Comparison of ENCODE assay signal across 14 cellular contexts in the genomic region with DNA sequence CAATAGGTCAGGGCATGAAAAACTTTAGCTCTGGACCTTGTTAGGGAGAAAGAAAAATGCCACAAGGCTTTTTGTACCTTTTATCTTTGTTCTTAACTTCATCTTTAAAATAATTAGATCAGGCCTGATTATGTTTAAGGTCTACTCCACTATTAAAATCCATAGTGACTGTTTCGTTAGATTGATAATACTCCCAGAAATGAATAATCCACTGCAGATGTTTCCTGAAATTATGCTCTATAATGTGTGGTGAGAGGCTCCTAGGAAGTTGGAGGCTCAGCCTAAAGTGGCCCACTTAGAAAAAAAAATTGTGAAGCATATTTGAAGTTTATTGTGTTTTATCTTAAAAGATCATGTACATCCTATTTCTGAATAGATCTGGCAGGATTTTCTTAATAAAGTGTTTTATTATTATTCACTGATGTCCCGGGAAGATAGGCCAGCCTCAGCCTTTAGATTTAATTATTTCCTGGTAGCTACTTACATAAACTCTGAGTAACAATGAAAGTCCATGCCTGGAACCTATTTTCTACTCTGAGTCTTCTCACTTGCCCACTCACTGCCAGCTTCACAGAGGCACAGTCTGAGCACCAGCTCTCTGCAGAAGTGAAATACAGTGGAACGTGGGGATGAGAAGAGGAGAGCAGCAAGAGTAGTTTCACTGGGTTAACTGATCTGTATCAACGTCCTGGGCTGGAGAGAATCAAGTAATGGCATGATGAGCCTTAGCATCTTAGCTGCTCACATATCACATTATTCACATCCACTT.
DNase-seq lines count a peak whose midpoint lies in the region; ATAC-seq, FAIRE-seq and TF ChIP-seq lines count a peak whose summit lies in the region.
"Had no signal": no experiment of that assay in that cellular context is flagged by ENCODE, and none has a peak within 500 bp of the region (broad histone marks: within the 10 kb centered on the region; RNA-seq: fewer than 3 reads in every experiment).

No MANE protein-coding gene starts in this region.

- H3K9me3 Mint-ChIP-seq in mesothelial cell of epicardium, result peaks cover 2% of the 10 kb centered on the region
- H3K9me3 Mint-ChIP-seq: T-cell had no signal

- intact Hi-C loops in transverse colon (cut with DNase I; ENCODE audit: low total_unique reads), result no loop called here

- peak; percentile 73 for ATAC-seq in GM19463 (IDR thresholded peaks at IDR 0.05; ENCODE audit: unreplicated experiment)
- ATAC-seq: HCT116, T-cell had no signal

- no peak overlapping the region for H2BK12ac ChIP-seq in neuronal stem cell (ENCODE audit: low read length)

- CTCF ChIA-PET in SK-N-SH (lab: Yijun Ruan, JAX), result interaction anchor here (0.7 to 1.0 kb wide), 2 partner anchors 85 to 267 kb away, joined by 3 to 6 read pairs; no protein-coding TSS in a partner anchor

- H3F3A ChIP-seq in SK-N-SH (replicated peaks; ENCODE audit: insufficient read depth), result peaks cover 33% of the 10 kb centered on the region

- TF ChIP-seq POLR2A in GM12891 (IDR thresholded peaks at IDR 0.05; ENCODE audit: low read depth, low read length) (no peak), transverse colon (IDR thresholded peaks at IDR 0.05) (no peak)

- H3K9me3 ChIP-seq in SK-N-SH (no peaks in the 10 kb centered on the region), transverse colon (no peaks in the 10 kb centered on the region), neuronal stem cell (replicated peaks in 1 of 2; ENCODE audit: control insufficient read depth in 2 of 2, insufficient read depth in 1 of 2, low read depth in 1 of 2, low read length in 2 of 2) (peaks cover 0 to 2% of the 10 kb centered on the region in 2 donors)
- H3K9me3 ChIP-seq: colonic mucosa had no signal

- no peaks in the 10 kb centered on the region for H3K9me2 ChIP-seq in SK-N-SH

- H3K36me3 ChIP-seq in SK-N-SH (replicated peaks in 1 of 2; ENCODE audit: control insufficient read depth in 1 of 2, insufficient read depth in 2 of 2, low read length in 1 of 2) (no peaks in the 10 kb centered on the region), transverse colon (no peaks in the 10 kb centered on the region), neuronal stem cell (replicated peaks in 1 of 2; ENCODE audit: control insufficient read depth in 2 of 2, insufficient read depth in 2 of 2, low read length in 2 of 2) (no peaks in the 10 kb centered on the region)
- H3K36me3 ChIP-seq: colonic mucosa had no signal

- no peak overlapping the region for H4K8ac ChIP-seq in neuronal stem cell (ENCODE audit: low read depth, low read length)

- no peaks in the 10 kb centered on the region for H3K36me3 Mint-ChIP-seq in mesothelial cell of epicardium
- H3K36me3 Mint-ChIP-seq: T-cell had no signal

- H3K4me1 ChIP-seq in SK-N-SH (ENCODE audit: control insufficient read depth in 1 of 2, insufficient read depth in 2 of 2, low read depth in 1 of 2, low read length in 1 of 2) (peaks cover 9 to 23% of the 10 kb centered on the region in 2 experiments), transverse colon (peaks cover 0 to 6% (median 0%) of the 10 kb centered on the region in 4 donors), neuronal stem cell (ENCODE audit: control insufficient read depth in 2 of 2, insufficient read depth in 1 of 2, low read depth in 1 of 2, low read length in 2 of 2) (peaks cover 0 to 3% of the 10 kb centered on the region in 2 donors)
- H3K4me1 ChIP-seq: colonic mucosa had no signal

- H3K9ac ChIP-seq in SK-N-SH (no peak overlapping the region; the same call in 1 of the 2 replicates), neuronal stem cell (ENCODE audit: low read depth, low read length, poor library complexity) (no peak overlapping the region)

- peaks cover 23% of the 10 kb centered on the region for H3K4me1 Mint-ChIP-seq in mesothelial cell of epicardium

- TF ChIP-seq CTCF in SK-N-SH (IDR thresholded peaks at IDR 0.05) (no peak), mesothelial cell of epicardium (IDR thresholded peaks at IDR 0.05; ENCODE audit: unreplicated experiment) (no peak), transverse colon (IDR thresholded peaks at IDR 0.05) (no peak)

- H3K14ac ChIP-seq in neuronal stem cell (ENCODE audit: low read length), result no peak overlapping the region

- peak overlapping the region; percentile 68 to 94 for H3K27ac ChIP-seq in SK-N-SH (ENCODE audit: low read depth in 2 of 2, low read length in 1 of 2)
- H3K27ac ChIP-seq in transverse colon, result no peak overlapping the region
- no peak overlapping the region for H3K27ac ChIP-seq in neuronal stem cell (replicated peaks; ENCODE audit: low read length)
- H3K27ac ChIP-seq: colonic mucosa had no signal

- no peak for TF ChIP-seq RAD21 in SK-N-SH (IDR thresholded peaks at IDR 0.05; ENCODE audit: low read length)

- H2AFZ ChIP-seq in SK-N-SH (ENCODE audit: low read depth) (no peak overlapping the region), neuronal stem cell (ENCODE audit: low read length) (no peak overlapping the region)

- WGBS in SK-N-SH (ENCODE audit: low lambda C conversion rate), result 14% methylated on average over 4 of the region's 4 CpGs
- WGBS in transverse colon (ENCODE audit: low coverage in 1 of 2), 2 donors, result 64 to 67% methylated on average over 4 of the region's 4 CpGs
- no CpG with 5 or more reads among the region's 4 CpGs for WGBS in neuronal stem cell (ENCODE audit: extremely low coverage in 2 of 2, insufficient read length in 2 of 2, insufficient replicate concordance in 1 of 2), 2 donors

- H2BK120ac ChIP-seq in neuronal stem cell (ENCODE audit: low read depth, low read length), result no peak overlapping the region

- DNase-seq in GM12891 (ENCODE audit: insufficient read length, low spot score) (no peak), SK-N-SH (peak; percentile 56), mesothelial cell of epicardium (ENCODE audit: low spot score in 2 of 2, unreplicated experiment in 2 of 2) (no peak), transverse colon (no peak), AG08396 (ENCODE audit: low spot score) (no peak), neuronal stem cell (ENCODE audit: low spot score) (no peak), Kasumi-1 (lab: John Stamatoyannopoulos, UW) (no peak)
- DNase-seq: colonic mucosa, DMS 273 treated with DMSO at 0.1 percent for 48 hours, foreskin fibroblast, NCI-H774, T-cell had no signal

- peak; percentile 83 for FAIRE-seq in GM12891 (lab: Jason Lieb, UNC)

- H3K79me1 ChIP-seq in neuronal stem cell (ENCODE audit: low read depth, low read length), result no peaks in the 10 kb centered on the region

- H3K27me3 ChIP-seq in SK-N-SH (ENCODE audit: insufficient read depth) (no peaks in the 10 kb centered on the region), transverse colon (no peaks in the 10 kb centered on the region), neuronal stem cell (ENCODE audit: control insufficient read depth in 3 of 3, insufficient read depth in 3 of 3, low read depth in 1 of 3, low read length in 3 of 3) (no peaks in the 10 kb centered on the region)
- H3K27me3 ChIP-seq: colonic mucosa had no signal

- no peak overlapping the region for H4K91ac ChIP-seq in neuronal stem cell (ENCODE audit: low read depth, low read length, poor library complexity)

- H2BK15ac ChIP-seq in neuronal stem cell (ENCODE audit: low read length), result no peak overlapping the region

- H3K18ac ChIP-seq in neuronal stem cell (ENCODE audit: low read length), result no peak overlapping the region

- no peak overlapping the region for H3K4ac ChIP-seq in neuronal stem cell (ENCODE audit: low read length)

- POLR2A ChIA-PET in SK-N-SH (lab: Yijun Ruan, JAX), result interaction anchor here (0.6 to 0.7 kb wide), 2 partner anchors 140 to 178 kb away, joined by 3 to 4 read pairs; a partner anchor contains a TSS

- in situ Hi-C loops in transverse colon (cut with MboI; ENCODE audit: low pct_ligation_motif_present in 1 of 4, low pct_unique_long_range_greater_than_20kb in 1 of 4, low sequenced_read_pairs in 3 of 4), result no loop called here

- H3K4me3 ChIP-seq in SK-N-SH (ENCODE audit: low read depth in 2 of 2, low read length in 1 of 2) (no peak overlapping the region), transverse colon (no peak overlapping the region), neuronal stem cell (ENCODE audit: low read length in 2 of 2) (no peak overlapping the region)
- H3K4me3 ChIP-seq: colonic mucosa had no signal

- no peaks in the 10 kb centered on the region for H3K27me3 Mint-ChIP-seq in mesothelial cell of epicardium (ENCODE audit: low read depth)
- H3K27me3 Mint-ChIP-seq: T-cell had no signal

- H3K79me2 ChIP-seq in SK-N-SH (ENCODE audit: insufficient read depth), result no peaks in the 10 kb centered on the region

- H2BK5ac ChIP-seq in neuronal stem cell (ENCODE audit: low read length), result no peak overlapping the region

- peak overlapping the region; percentile 22 for H3K27ac Mint-ChIP-seq in mesothelial cell of epicardium
- H3K27ac Mint-ChIP-seq: T-cell had no signal

- H3K23ac ChIP-seq in neuronal stem cell (ENCODE audit: low read depth, low read length, poor library complexity), result no peak overlapping the region

- H2AK5ac ChIP-seq in neuronal stem cell (ENCODE audit: low read depth, low read length), result no peak overlapping the region

- no peak overlapping the region for H3K4me3 Mint-ChIP-seq in mesothelial cell of epicardium
- H3K4me3 Mint-ChIP-seq: T-cell had no signal

- H3K4me2 ChIP-seq in SK-N-SH (no peak overlapping the region), neuronal stem cell (ENCODE audit: insufficient read depth, low read length, poor library complexity, severe bottlenecking) (no peak overlapping the region)

- peak; percentile 34 to 71; a peak in 3 of 4 replicates for TF ChIP-seq EP300 in SK-N-SH (IDR thresholded peaks at IDR 0.05; ENCODE audit: borderline replicate concordance in 1 of 2, low read depth in 1 of 2, low read length in 1 of 2)
- no peak for TF ChIP-seq EP300 in transverse colon (IDR thresholded peaks at IDR 0.05; ENCODE audit: low read depth)

- H4K20me1 ChIP-seq in SK-N-SH (ENCODE audit: insufficient read depth), result no peaks in the 10 kb centered on the region; the same call in 1 of the 2 replicates

TF ChIP-seq in GM12891, 5 proteins besides CTCF, POLR2A, EP300 and RAD21:
- TF ChIP-seq POU2F2 (IDR thresholded peaks at IDR 0.05; ENCODE audit: low read depth, low read length), result no peak
- no peak for TF ChIP-seq SPI1 (IDR thresholded peaks at IDR 0.05; ENCODE audit: low read depth, low read length)
- no peak for TF ChIP-seq POLR2AphosphoS5 (IDR thresholded peaks at IDR 0.05; ENCODE audit: low read depth, low read length)
- no peak for TF ChIP-seq PAX5 (IDR thresholded peaks at IDR 0.05; ENCODE audit: insufficient read depth, low read length, severe bottlenecking)
- no peak for TF ChIP-seq TAF1 (IDR thresholded peaks at IDR 0.05; ENCODE audit: low read depth, low read length)

TF ChIP-seq in SK-N-SH, 30 proteins besides CTCF, POLR2A, EP300 and RAD21 (continues in another document):
- TF ChIP-seq, protein P1, sequence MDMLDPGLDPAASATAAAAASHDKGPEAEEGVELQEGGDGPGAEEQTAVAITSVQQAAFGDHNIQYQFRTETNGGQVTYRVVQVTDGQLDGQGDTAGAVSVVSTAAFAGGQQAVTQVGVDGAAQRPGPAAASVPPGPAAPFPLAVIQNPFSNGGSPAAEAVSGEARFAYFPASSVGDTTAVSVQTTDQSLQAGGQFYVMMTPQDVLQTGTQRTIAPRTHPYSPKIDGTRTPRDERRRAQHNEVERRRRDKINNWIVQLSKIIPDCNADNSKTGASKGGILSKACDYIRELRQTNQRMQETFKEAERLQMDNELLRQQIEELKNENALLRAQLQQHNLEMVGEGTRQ (IDR thresholded peaks at IDR 0.05; ENCODE audit: borderline replicate concordance, low read depth, low read length), result no peak

Comparison
In these comparisons a context has a peak if more than half of its experiments do, and no peak if none do; other contexts are left out.
1. H3K27ac ChIP-seq: peak in SK-N-SH (2 of 2); none in transverse colon (0 of 4) and neuronal stem cell (single experiment).